In genomic region chr20:18324596-18325089, GRCh38 we compare ENCODE assay signal across 1 cellular context.
TF ChIP-seq lines count a peak whose summit lies in the region.

No MANE protein-coding gene starts in this region.

TF ChIP-seq in WTC11, 78 proteins besides CTCF, POLR2A, EP300 and RAD21 (continued from another document):
- TF ChIP-seq ZNF416 (CRISPR knock-in tag; IDR thresholded peaks at IDR 0.05) (no peak), E2F4 (CRISPR knock-in tag; IDR thresholded peaks at IDR 0.05; ENCODE audit: borderline replicate concordance, low read depth) (no peak), TEAD4 (CRISPR knock-in tag; IDR thresholded peaks at IDR 0.05) (no peak), USF1 (CRISPR knock-in tag; IDR thresholded peaks at IDR 0.05) (no peak)
